Comparison of ENCODE assay signal across 8 cellular contexts in the genomic region with DNA sequence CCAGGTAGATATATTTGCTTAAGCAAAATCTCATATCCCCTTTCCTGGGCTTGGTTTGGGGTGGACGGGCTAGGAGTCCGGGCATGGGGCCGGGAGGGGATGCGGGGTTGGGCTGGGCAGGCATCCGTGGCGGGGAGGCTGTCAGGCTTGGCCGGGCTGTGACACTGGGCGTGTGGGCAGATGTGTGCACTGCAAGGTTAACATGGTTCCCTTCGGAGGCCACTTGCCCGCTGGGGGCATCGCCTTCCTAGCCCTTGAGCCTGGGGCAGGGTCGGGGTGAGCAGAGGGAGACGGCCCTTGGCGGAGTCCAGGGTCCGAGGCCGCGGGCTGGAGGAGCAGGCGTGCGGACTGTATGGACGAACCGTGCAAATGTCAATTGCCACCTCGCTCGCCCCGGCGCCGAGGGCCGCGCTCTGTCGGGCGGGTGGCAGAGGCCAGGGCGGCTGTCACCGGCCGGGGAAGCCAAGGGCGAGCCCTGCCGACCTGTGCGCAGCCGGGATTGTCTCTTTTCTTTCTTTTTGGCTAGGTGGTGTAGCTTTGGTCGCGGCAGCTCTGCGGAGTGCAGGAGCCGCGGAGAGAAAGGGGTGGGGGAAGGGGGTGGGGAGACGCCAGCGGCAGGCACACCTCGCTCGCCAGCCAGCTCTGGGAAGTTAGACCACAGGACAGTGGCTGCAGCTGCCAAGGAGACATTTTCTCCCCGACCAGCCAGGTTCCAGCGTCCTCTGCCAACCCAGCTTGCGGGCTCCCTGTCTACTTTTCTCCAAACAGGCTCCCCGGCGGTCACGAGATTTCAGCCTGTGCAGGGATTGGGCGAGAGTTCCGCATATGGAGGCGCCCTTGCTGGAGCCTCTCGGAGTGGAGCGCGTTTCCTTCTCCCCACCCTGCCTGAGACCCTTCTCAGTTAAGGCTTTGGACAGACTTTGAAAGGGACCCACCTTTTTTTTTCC.
DNase-seq lines count a peak whose midpoint lies in the region; ATAC-seq and TF ChIP-seq lines count a peak whose summit lies in the region.

No MANE protein-coding gene starts in this region.

- peak overlapping the region; percentile 99 to 100 (median 100) for H3K27ac Mint-ChIP-seq in nephron

- no peaks in the 10 kb centered on the region for H3K9me3 Mint-ChIP-seq in nephron

- peaks cover 22% of the 10 kb centered on the region for H3K36me3 Mint-ChIP-seq in nephron (ENCODE audit: low read depth)

- TF ChIP-seq CTCF in RWPE2 (IDR thresholded peaks at IDR 0.05; ENCODE audit: poor library complexity, severe bottlenecking), result no peak
- no peak for TF ChIP-seq CTCF in fibroblast of pulmonary artery (IDR thresholded peaks at IDR 0.05; ENCODE audit: low read length, missing control alignments)
- no peak for TF ChIP-seq CTCF in nephron (IDR thresholded peaks at IDR 0.05; ENCODE audit: unreplicated experiment in 3 of 3)

- peak; percentile 83 for DNase-seq in DMS79 (lab: John Stamatoyannopoulos, UW)
- peak; percentile 79 for DNase-seq in KBM-7
- peak; percentile 60 for DNase-seq in RWPE2 (ENCODE audit: low spot score)
- peak; percentile 50 for DNase-seq in activated T-helper 9 cell treated with anti-CD3 and anti-CD28 coated beads, Interleukin-2, amount 50 U/mL, for 16 hours (ENCODE audit: low read depth)
- DNase-seq in fibroblast of pulmonary artery (ENCODE audit: low read depth), result peak; percentile 73
- peak; percentile 76 for DNase-seq in stimulated activated naive CD8-positive, alpha-beta T cell treated with anti-CD3 and anti-CD28 coated beads, Interleukin-15, Interleukin-2, amounts not matched to agents 100 U/mL and 50 U/mL, for 24 hours

- peak overlapping the region; percentile 88 for H3K27ac ChIP-seq in RWPE2 (ENCODE audit: poor library complexity, severe bottlenecking)

- peak overlapping the region; percentile 87 to 97 (median 89) for H3K4me3 Mint-ChIP-seq in nephron

- no peaks in the 10 kb centered on the region for H3K9me3 ChIP-seq in RWPE2 (ENCODE audit: severe bottlenecking)

- H3K27me3 Mint-ChIP-seq in nephron (ENCODE audit: low read depth), result no peaks in the 10 kb centered on the region

- in situ Hi-C loops in KBM-7 (cut with MboI; ENCODE audit: low pct_unique_long_range_greater_than_20kb, low sequenced_read_pairs), result no loop called here

- H3K4me1 Mint-ChIP-seq in nephron, result peaks cover 27% of the 10 kb centered on the region

- peaks cover 9% of the 10 kb centered on the region for H3K36me3 ChIP-seq in RWPE2 (ENCODE audit: low read depth)

- ATAC-seq in GM21576 (IDR thresholded peaks at IDR 0.05; ENCODE audit: unreplicated experiment) (peak; percentile 31), RWPE2 (ENCODE audit: low read depth) (peak; percentile 65)
- ATAC-seq in stimulated activated naive CD8-positive, alpha-beta T cell treated with anti-CD3 and anti-CD28 coated beads, Interleukin-15, Interleukin-2, amounts not matched to agents 100 U/mL and 50 U/mL, for 24 hours, result peak; percentile 28

- H3K4me1 ChIP-seq in RWPE2 (ENCODE audit: insufficient read depth, poor library complexity, severe bottlenecking), result no peaks in the 10 kb centered on the region

- no peaks in the 10 kb centered on the region for H3K27me3 ChIP-seq in RWPE2 (ENCODE audit: insufficient read depth, poor library complexity, severe bottlenecking)

- peak overlapping the region; percentile 60 for H3K4me3 ChIP-seq in RWPE2 (ENCODE audit: severe bottlenecking)
- peak overlapping the region; percentile 95 for H3K4me3 ChIP-seq in fibroblast of pulmonary artery (replicated peaks; ENCODE audit: low read depth, low read length)

Comparison
In these comparisons a context has a peak if more than half of its experiments do, and no peak if none do; other contexts are left out.
1. Peak in every context shown above with its lines: DNase-seq, ATAC-seq, H3K4me3 ChIP-seq and H3K27ac ChIP-seq.